ENCODE assay signal across 22 cellular contexts in the genomic region with DNA sequence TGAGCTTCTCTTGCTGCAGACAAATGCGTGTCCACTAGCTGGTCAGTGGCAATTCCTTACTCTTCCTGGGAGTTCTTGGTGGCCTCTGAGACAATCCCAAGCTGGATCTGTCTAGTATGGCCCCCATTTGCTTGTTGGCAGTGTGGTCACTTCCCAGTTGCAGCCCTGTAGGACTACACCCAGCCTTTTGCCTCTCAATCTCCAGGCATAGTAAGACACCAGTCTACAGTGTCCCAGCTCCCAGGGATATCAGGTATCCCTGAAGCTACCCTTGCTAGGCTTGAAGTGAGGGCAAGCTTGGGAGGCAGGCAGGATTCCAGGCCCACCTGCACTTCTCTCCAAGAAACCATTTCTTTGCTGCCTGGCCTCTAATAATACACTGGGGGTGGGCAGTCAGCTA.
"Had no signal": no experiment of that assay in that cellular context is flagged by ENCODE, and none has a peak within 500 bp of the region (broad histone marks: within the 10 kb centered on the region; RNA-seq: fewer than 3 reads in every experiment).

No MANE protein-coding gene starts in this region.

- H3K4me1 ChIP-seq: SJSA1 had no signal

- H3K27ac ChIP-seq: RWPE1, SJSA1, SK-N-MC had no signal

- H3K9me3 ChIP-seq: MG63, SJSA1 had no signal

- H3K4me3 ChIP-seq: MG63, SJSA1, SK-N-MC had no signal

- ATAC-seq: HepG2 had no signal

- DNase-seq: IMR-90, Karpas-422, KG1, MG63, NCI-H1092, NCI-H1105 treated with DMSO at 0.1 percent for 48 hours, NCI-H1417 treated with DMSO at 0.1 percent for 48 hours, NCI-H146, NCI-H1694 treated with DMSO at 0.1 percent for 48 hours, NCI-H1930, NCI-H2081, NCI-H2107, NCI-H2227 treated with DMSO at 0.1 percent for 48 hours, NCI-H510A, NCI-H524 treated with DMSO at 0.1 percent for 48 hours, NCI-H69, NCI-H774, SIG-M5 had no signal

- H3K36me3 ChIP-seq: MG63, SJSA1 had no signal

- H3K27me3 ChIP-seq: SJSA1 had no signal
